20 cellular contexts compared by ENCODE assay signal in the genomic region with DNA sequence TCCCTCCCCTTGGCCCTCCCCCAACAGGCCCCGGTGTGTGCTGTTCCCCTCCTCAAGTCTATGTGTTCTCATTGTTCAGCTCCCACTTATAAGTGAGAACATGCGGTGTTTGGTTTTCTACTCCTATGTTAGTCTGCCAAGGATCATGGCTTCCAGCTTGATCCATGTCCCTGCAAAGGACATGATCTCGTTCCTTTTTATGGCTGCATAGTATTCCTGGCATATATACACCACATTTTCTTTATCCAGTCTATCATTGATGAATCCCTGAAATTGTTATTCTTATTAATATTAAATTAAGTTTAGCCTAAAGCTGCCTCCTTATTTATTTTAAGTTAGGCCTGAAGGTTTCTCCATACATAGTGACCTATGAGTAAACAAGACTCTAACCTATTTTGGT. TPM values are rescaled to one million over a fixed set of nuclear protein-coding genes. Genes with fewer than 3 reads are reported as not detected.
A peak's percentile ranks its signal among the peaks of the same experiment; 100 is the strongest.
DNase-seq lines count a peak whose midpoint lies in the region; ATAC-seq and TF ChIP-seq lines count a peak whose summit lies in the region.
"Had no signal": no experiment of that assay in that cellular context is flagged by ENCODE, and none has a peak within 500 bp of the region (broad histone marks: within the 10 kb centered on the region; RNA-seq: fewer than 3 reads in every experiment).

No MANE protein-coding gene starts in this region.

- H3K4me3 ChIP-seq in RWPE2 (ENCODE audit: severe bottlenecking) (no peak overlapping the region), esophagus muscularis mucosa (no peak overlapping the region)
- H3K4me3 ChIP-seq: BLaER1 treated with 17β-estradiol and CSF1 and Interleukin-3, amounts not matched to agents 10 nM and 100 nM; GM12878 had no signal

- peaks cover 12% of the 10 kb centered on the region for H3K4me1 ChIP-seq in RWPE2 (ENCODE audit: insufficient read depth, poor library complexity, severe bottlenecking)
- H3K4me1 ChIP-seq in esophagus muscularis mucosa, result peaks cover 8 to 15% (median 12%) of the 10 kb centered on the region in 4 donors

- TF ChIP-seq CTCF in RWPE2 (IDR thresholded peaks at IDR 0.05; ENCODE audit: poor library complexity, severe bottlenecking) (no peak), esophagus muscularis mucosa (IDR thresholded peaks at IDR 0.05) (no peak)

- intact Hi-C loops in esophagus muscularis mucosa (cut with DNase I), result no loop called here

- no peak for DNase-seq in RWPE2 (ENCODE audit: low spot score)
- DNase-seq in esophagus muscularis mucosa (ENCODE audit: extremely low spot score), result peak; percentile 31
- DNase-seq in ACHN, result no peak
- no peak for DNase-seq in NCI-H446 treated with DMSO at 0.1 percent for 48 hours (lab: John Stamatoyannopoulos, UW)
- DNase-seq: 8988T; AML-193; CD4-positive, alpha-beta memory T cell; CD8-positive, alpha-beta memory T cell; COR-L47; DMS 273 treated with DMSO at 0.1 percent for 48 hours; DMS153; DMS53; DMS79; DND-41; EL; GDM1 had no signal

- H3K27ac ChIP-seq in RWPE2 (ENCODE audit: poor library complexity, severe bottlenecking), result peak overlapping the region; percentile 58
- no peak overlapping the region for H3K27ac ChIP-seq in esophagus muscularis mucosa (replicated peaks in 1 of 4)
- H3K27ac ChIP-seq: BLaER1 treated with 17β-estradiol and CSF1 and Interleukin-3, amounts not matched to agents 10 nM and 100 nM; C4-2B had no signal

- H3K9me3 ChIP-seq in RWPE2 (ENCODE audit: severe bottlenecking) (no peaks in the 10 kb centered on the region), esophagus muscularis mucosa (no peaks in the 10 kb centered on the region)
- H3K9me3 ChIP-seq: BLaER1 treated with 17β-estradiol and CSF1 and Interleukin-3, amounts not matched to agents 10 nM and 100 nM had no signal

- no peak for TF ChIP-seq EP300 in esophagus muscularis mucosa (IDR thresholded peaks at IDR 0.05)

- H3K27me3 ChIP-seq in RWPE2 (ENCODE audit: insufficient read depth, poor library complexity, severe bottlenecking) (no peaks in the 10 kb centered on the region), esophagus muscularis mucosa (no peaks in the 10 kb centered on the region)
- H3K27me3 ChIP-seq: BLaER1 treated with 17β-estradiol and CSF1 and Interleukin-3, amounts not matched to agents 10 nM and 100 nM had no signal

- H3K36me3 ChIP-seq in RWPE2 (ENCODE audit: low read depth) (no peaks in the 10 kb centered on the region), esophagus muscularis mucosa (no peaks in the 10 kb centered on the region)
- H3K36me3 ChIP-seq: BLaER1 treated with 17β-estradiol and CSF1 and Interleukin-3, amounts not matched to agents 10 nM and 100 nM had no signal

- WGBS in esophagus muscularis mucosa, result 94% methylated on average over 3 of the region's 3 CpGs

- TF ChIP-seq POLR2A in esophagus muscularis mucosa (IDR thresholded peaks at IDR 0.05; ENCODE audit: low read depth), result no peak

- in situ Hi-C loops in ACHN (cut with HindIII; ENCODE audit: low pct_ligation_motif_present, low pct_unique_long_range_greater_than_20kb, low sequenced_read_pairs), result no loop called here

- no peak for ATAC-seq in RWPE2 (ENCODE audit: low read depth)
- ATAC-seq in GM19023 (IDR thresholded peaks at IDR 0.05; ENCODE audit: unreplicated experiment), result no peak
- ATAC-seq: GM12878 had no signal

RNA-seq across cellular contexts. Expression of gene RAB31, which starts 18.8 kb away (rescaled TPM):
- total RNA-seq in esophagus muscularis mucosa, result 100 to 1,000 TPM in 2 of 4 donors, 10 to 100 TPM in 2; 94.0 to 145 (median 107) TPM
